ENCODE assay signal across 18 cellular contexts in genomic region chr9:111131219-111131618, GRCh38.
DNase-seq lines count a peak whose midpoint lies in the region; ATAC-seq, FAIRE-seq and TF ChIP-seq lines count a peak whose summit lies in the region.
"Had no signal": no experiment of that assay in that cellular context is flagged by ENCODE, and none has a peak within 500 bp of the region (broad histone marks: within the 10 kb centered on the region; RNA-seq: fewer than 3 reads in every experiment).

No MANE protein-coding gene starts in this region.

- WGBS in right lobe of liver (ENCODE audit: insufficient coverage, low coverage, low lambda C conversion rate, missing lambda C conversion rate) = 55% methylated on average over 1 of the region's 1 CpG
- WGBS in HepG2 (ENCODE audit: low lambda C conversion rate) = 15% methylated on average over 1 of the region's 1 CpG

- no peak for FAIRE-seq in HepG2 (lab: Jason Lieb, UNC)
- FAIRE-seq: GM12891 had no signal

- H3K4me1 Mint-ChIP-seq in dendritic cell treated with granulocyte-macrophage colony-stimulating factor and Interleukin-4, amounts not matched to agents 40 ng/mL and 50 ng/mL, for 4 days (ENCODE audit: low read depth) = peaks cover 13% of the 10 kb centered on the region
- peaks cover 6% of the 10 kb centered on the region for H3K4me1 Mint-ChIP-seq in neural crest cell
- H3K4me1 Mint-ChIP-seq in activated naive CD8-positive, alpha-beta T cell treated with anti-CD3 and anti-CD28 coated beads, Interleukin-2, amount 50 U/mL, for 24 hours = no peaks in the 10 kb centered on the region
- H3K4me1 Mint-ChIP-seq: CD4-positive, CD25-positive, alpha-beta regulatory T cell; H9 had no signal

- no peak overlapping the region for H3K4me2 ChIP-seq in HepG2 (ENCODE audit: low read depth, low read length)
- H3K4me2 ChIP-seq: BLaER1 had no signal

- intact Hi-C loops in right lobe of liver (cut with DNase I) = no loop called here
- intact Hi-C loops in HepG2 (cut with micrococcal nuclease; ENCODE audit: unreplicated experiment) = no loop called here
- intact Hi-C loops in dendritic cell treated with granulocyte-macrophage colony-stimulating factor and Interleukin-4, amounts not matched to agents 40 ng/mL and 50 ng/mL, for 4 days (cut with micrococcal nuclease) = no loop called here
- intact Hi-C loops in left colon (cut with DNase I, micrococcal nuclease) = no loop called here

- no peaks in the 10 kb centered on the region for H4K20me1 ChIP-seq in HepG2 (ENCODE audit: insufficient read depth, low read length)
- H4K20me1 ChIP-seq: BLaER1 had no signal

- H3K27me3 Mint-ChIP-seq in dendritic cell treated with granulocyte-macrophage colony-stimulating factor and Interleukin-4, amounts not matched to agents 40 ng/mL and 50 ng/mL, for 4 days = no peaks in the 10 kb centered on the region
- no peaks in the 10 kb centered on the region for H3K27me3 Mint-ChIP-seq in neural crest cell (ENCODE audit: low read depth)
- H3K27me3 Mint-ChIP-seq in activated naive CD8-positive, alpha-beta T cell treated with anti-CD3 and anti-CD28 coated beads, Interleukin-2, amount 50 U/mL, for 24 hours = no peaks in the 10 kb centered on the region
- H3K27me3 Mint-ChIP-seq: CD4-positive, CD25-positive, alpha-beta regulatory T cell had no signal

- no peak overlapping the region for H3K4me3 ChIP-seq in right lobe of liver
- H3K4me3 ChIP-seq in HepG2 (replicated peaks in 1 of 3; ENCODE audit: insufficient read depth in 1 of 3, low read depth in 2 of 3, low read length in 3 of 3) = no peak overlapping the region
- H3K4me3 ChIP-seq: BLaER1 had no signal

- POLR2A ChIA-PET in HepG2 (lab: Yijun Ruan, JAX) = no interaction called here

- TF ChIP-seq EP300 in HepG2 (IDR thresholded peaks at IDR 0.05; ENCODE audit: low read depth in 2 of 2, low read length in 2 of 2) (no peak), HepG2 (CRISPR knock-in tag; IDR thresholded peaks at IDR 0.05; ENCODE audit: borderline replicate concordance) (no peak)

- no peak for TF ChIP-seq RAD21 in HepG2 (CRISPR knock-in tag; IDR thresholded peaks at IDR 0.05)

- in situ Hi-C loops in HepG2 (cut with HindIII; ENCODE audit: extremely low pct_ligation_motif_present, low pct_unique_long_range_greater_than_20kb) = no loop called here

- H3K27ac Mint-ChIP-seq in dendritic cell treated with granulocyte-macrophage colony-stimulating factor and Interleukin-4, amounts not matched to agents 40 ng/mL and 50 ng/mL, for 4 days = peak overlapping the region; percentile 30
- H3K27ac Mint-ChIP-seq in neural crest cell (ENCODE audit: unreplicated experiment) = peak overlapping the region; percentile 15
- H3K27ac Mint-ChIP-seq in activated naive CD8-positive, alpha-beta T cell treated with anti-CD3 and anti-CD28 coated beads, Interleukin-2, amount 50 U/mL, for 24 hours = no peak overlapping the region
- H3K27ac Mint-ChIP-seq: CD4-positive, CD25-positive, alpha-beta regulatory T cell had no signal

- TF ChIP-seq CTCF in right lobe of liver (IDR thresholded peaks at IDR 0.05) = no peak
- no peak for TF ChIP-seq CTCF in HepG2 (CRISPR knock-in tag; IDR thresholded peaks at IDR 0.05)
- no peak for TF ChIP-seq CTCF in neural crest cell (conservative IDR thresholded peaks at IDR 0.05)

- no peak for TF ChIP-seq POLR2A in right lobe of liver (IDR thresholded peaks at IDR 0.05)
- TF ChIP-seq POLR2A in HepG2 (IDR thresholded peaks at IDR 0.05; ENCODE audit: insufficient read depth in 1 of 2, low read depth in 2 of 2, low read length in 2 of 2) = no peak

- no peak overlapping the region for H3K9ac ChIP-seq in HepG2 (ENCODE audit: insufficient read depth, low read depth, low read length)
- H3K9ac ChIP-seq: BLaER1 had no signal

- ATAC-seq in right lobe of liver (peak in 3 of 4 donors; percentile 37 to 56 (median 44)), HepG2 (no peak), left colon (no peak)
- ATAC-seq in activated naive CD8-positive, alpha-beta T cell treated with anti-CD3 and anti-CD28 coated beads, Interleukin-2, amount 50 U/mL, for 24 hours = no peak

- H3K4me1 ChIP-seq in right lobe of liver = no peaks in the 10 kb centered on the region
- no peaks in the 10 kb centered on the region for H3K4me1 ChIP-seq in HepG2 (ENCODE audit: insufficient read depth, low read length)
- H3K4me1 ChIP-seq: BLaER1 had no signal

- H3K36me3 ChIP-seq in right lobe of liver = no peaks in the 10 kb centered on the region
- no peaks in the 10 kb centered on the region for H3K36me3 ChIP-seq in HepG2 (replicated peaks in 1 of 2; ENCODE audit: control insufficient read depth in 1 of 2, insufficient read depth in 2 of 2, low read length in 2 of 2)
- H3K36me3 ChIP-seq: BLaER1 had no signal

- DNase-seq in right lobe of liver = no peak
- DNase-seq in HepG2 (ENCODE audit: low spot score) = no peak
- no peak for DNase-seq in neural crest cell (ENCODE audit: low read depth, low spot score)
- DNase-seq in DMS153 (lab: John Stamatoyannopoulos, UW) = no peak
- no peak for DNase-seq in retina
- DNase-seq in left colon = no peak
- no peak for DNase-seq in activated naive CD8-positive, alpha-beta T cell treated with anti-CD3 and anti-CD28 coated beads, Interleukin-2, amount 50 U/mL, for 24 hours
- DNase-seq: 8988T; AML-193; Calu3; CD4-positive, CD25-positive, alpha-beta regulatory T cell; DMS 273 treated with DMSO at 0.1 percent for 48 hours; DMS79; GOT3; H9 had no signal

- no peaks in the 10 kb centered on the region for H3K79me2 ChIP-seq in HepG2 (ENCODE audit: insufficient read depth, low read length)

- BruUV-seq in HepG2 (replicated peaks; lab: Mats Ljungman, UMichigan) = no TSS peak

- peaks cover 30% of the 10 kb centered on the region for H3K9me3 Mint-ChIP-seq in dendritic cell treated with granulocyte-macrophage colony-stimulating factor and Interleukin-4, amounts not matched to agents 40 ng/mL and 50 ng/mL, for 4 days
- peaks cover 6% of the 10 kb centered on the region for H3K9me3 Mint-ChIP-seq in neural crest cell
- peaks cover 26% of the 10 kb centered on the region for H3K9me3 Mint-ChIP-seq in activated naive CD8-positive, alpha-beta T cell treated with anti-CD3 and anti-CD28 coated beads, Interleukin-2, amount 50 U/mL, for 24 hours
- H3K9me3 Mint-ChIP-seq: H9 had no signal

- CTCF ChIA-PET in HepG2 (lab: Yijun Ruan, JAX; ENCODE audit: low intra/inter-chr PET ratio, low total read pairs) = no interaction called here

- H3K27ac ChIP-seq in right lobe of liver = no peak overlapping the region
- H3K27ac ChIP-seq in HepG2 (ENCODE audit: extremely low read length, insufficient read depth, low read length) = no peak overlapping the region
- H3K27ac ChIP-seq: BLaER1 had no signal

- no peaks in the 10 kb centered on the region for H3K9me3 ChIP-seq in right lobe of liver
- H3K9me3 ChIP-seq in HepG2 (ENCODE audit: low read length) = no peaks in the 10 kb centered on the region

- no peak overlapping the region for H3K4me3 Mint-ChIP-seq in dendritic cell treated with granulocyte-macrophage colony-stimulating factor and Interleukin-4, amounts not matched to agents 40 ng/mL and 50 ng/mL, for 4 days
- no peak overlapping the region for H3K4me3 Mint-ChIP-seq in neural crest cell
- H3K4me3 Mint-ChIP-seq in activated naive CD8-positive, alpha-beta T cell treated with anti-CD3 and anti-CD28 coated beads, Interleukin-2, amount 50 U/mL, for 24 hours = no peak overlapping the region
- H3K4me3 Mint-ChIP-seq: CD4-positive, CD25-positive, alpha-beta regulatory T cell; H9 had no signal

- H2AFZ ChIP-seq in HepG2 (ENCODE audit: low read length) = no peak overlapping the region

- peaks cover 53% of the 10 kb centered on the region for H3K36me3 Mint-ChIP-seq in dendritic cell treated with granulocyte-macrophage colony-stimulating factor and Interleukin-4, amounts not matched to agents 40 ng/mL and 50 ng/mL, for 4 days (ENCODE audit: low read depth)
- no peaks in the 10 kb centered on the region for H3K36me3 Mint-ChIP-seq in neural crest cell (ENCODE audit: low read depth)
- no peaks in the 10 kb centered on the region for H3K36me3 Mint-ChIP-seq in activated naive CD8-positive, alpha-beta T cell treated with anti-CD3 and anti-CD28 coated beads, Interleukin-2, amount 50 U/mL, for 24 hours (ENCODE audit: low read depth)
- H3K36me3 Mint-ChIP-seq: CD4-positive, CD25-positive, alpha-beta regulatory T cell had no signal

- H3K27me3 ChIP-seq in right lobe of liver = no peaks in the 10 kb centered on the region
- no peaks in the 10 kb centered on the region for H3K27me3 ChIP-seq in HepG2 (ENCODE audit: control insufficient read depth in 1 of 2, insufficient read depth in 2 of 2, low read length in 2 of 2)
- H3K27me3 ChIP-seq: BLaER1 had no signal

TF ChIP-seq in HepG2, 621 proteins besides CTCF, POLR2A, EP300 and RAD21 (continues in another document):
- TF ChIP-seq KLF9 (CRISPR knock-in tag; IDR thresholded peaks at IDR 0.05; ENCODE audit: low read depth) = no peak
- no peak for TF ChIP-seq AKNA (CRISPR knock-in tag; IDR thresholded peaks at IDR 0.05; ENCODE audit: borderline replicate concordance)

Comparison
In these comparisons a context has a peak if more than half of its experiments do, and no peak if none do; other contexts are left out.
1. ATAC-seq: peak in right lobe of liver (3 of 4); none in HepG2 (single experiment), left colon (single experiment) and activated naive CD8-positive, alpha-beta T cell treated with anti-CD3 and anti-CD28 coated beads, Interleukin-2, amount 50 U/mL, for 24 hours (single experiment).